Comparison of ENCODE assay signal across 8 cellular contexts in genomic region chr16:21509433-21510030, GRCh38.
DNase-seq lines count a peak whose midpoint lies in the region; ATAC-seq, FAIRE-seq and TF ChIP-seq lines count a peak whose summit lies in the region.
"Not testable (repeated sequence)": the region's sequence is repeated elsewhere in the genome, so short reads cannot be mapped to it uniquely, and the experiment has no call there.

No MANE protein-coding gene starts in this region.

- H3K9ac ChIP-seq in K562 (ENCODE audit: insufficient read depth in 1 of 2, low read depth in 2 of 2, low read length in 2 of 2), result peak overlapping the region in 1 of 2 experiments; percentile 71; a peak in 1 of 4 replicates
- H3K9ac ChIP-seq in mesenchymal stem cell (ENCODE audit: low read length), result not testable (repeated sequence)

- H2AFZ ChIP-seq in OCI-LY7 (ENCODE audit: low read length); K562 (ENCODE audit: low read depth, low read length); mesenchymal stem cell (ENCODE audit: low read depth, low read length): not testable (repeated sequence)

- not testable (repeated sequence) for H3K23ac ChIP-seq in mesenchymal stem cell (ENCODE audit: low read length in 2 of 2)

- not testable (repeated sequence) for H3K9me1 ChIP-seq in K562 (ENCODE audit: control insufficient read depth, insufficient read depth, low read length)

- H3K18ac ChIP-seq in mesenchymal stem cell (ENCODE audit: low read depth in 1 of 2, low read length in 2 of 2), result peak overlapping the region in 1 of 2 experiments; percentile 5

- FAIRE-seq in K562 (lab: Jason Lieb, UNC), result not testable (repeated sequence)

- TF ChIP-seq RAD21 in K562 (CRISPR knock-in tag; conservative IDR thresholded peaks at IDR 0.05 in 1 of 2, IDR thresholded peaks at IDR 0.05 in 1 of 2), result not testable (repeated sequence)

- H3K4me1 ChIP-seq in Caco-2 (peaks cover 14% of the 10 kb centered on the region; the same call in 1 of the 2 replicates), OCI-LY7 (ENCODE audit: insufficient read depth, low read length, poor library complexity, severe bottlenecking) (peaks cover 91% of the 10 kb centered on the region), K562 (replicated peaks in 1 of 2; ENCODE audit: control insufficient read depth in 2 of 2, insufficient read depth in 2 of 2, low read length in 2 of 2) (peaks cover 12 to 57% of the 10 kb centered on the region in 2 experiments), mesenchymal stem cell (ENCODE audit: control insufficient read depth, insufficient read depth, low read depth, low read length) (peaks cover 58% of the 10 kb centered on the region), thoracic aorta (ENCODE audit: control insufficient read depth in 1 of 2, low read depth in 2 of 2) (peaks cover 73 to 80% of the 10 kb centered on the region in 2 donors)

- H3K4me3 Mint-ChIP-seq in Caco-2 (ENCODE audit: unreplicated experiment); progenitor cell of endocrine pancreas (ENCODE audit: low read depth): not testable (repeated sequence)
- H3K4me3 Mint-ChIP-seq in glutamatergic neuron (ENCODE audit: unreplicated experiment), result peak overlapping the region; percentile 76

- H4K20me1 ChIP-seq in OCI-LY7 (ENCODE audit: insufficient read depth, low read length) (peaks cover 17% of the 10 kb centered on the region), K562 (replicated peaks; ENCODE audit: control insufficient read depth, insufficient read depth, low read length) (peaks cover 50% of the 10 kb centered on the region)

- peaks cover 95% of the 10 kb centered on the region for H3K36me3 Mint-ChIP-seq in Caco-2 (ENCODE audit: insufficient read depth, unreplicated experiment)
- H3K36me3 Mint-ChIP-seq in glutamatergic neuron (ENCODE audit: unreplicated experiment); progenitor cell of endocrine pancreas (ENCODE audit: insufficient read depth): not testable (repeated sequence)

- peak overlapping the region; percentile 46 for H2AK5ac ChIP-seq in mesenchymal stem cell (ENCODE audit: low read length, severe bottlenecking)

- not testable (repeated sequence) for H3K27me3 ChIP-seq in Caco-2 (replicated peaks; ENCODE audit: control insufficient read depth, insufficient read depth, low read length); K562 (ENCODE audit: control insufficient read depth in 2 of 2, insufficient read depth in 2 of 2, low read length in 2 of 2); mesenchymal stem cell (ENCODE audit: control insufficient read depth in 1 of 2, insufficient read depth in 1 of 2, low read length in 2 of 2); thoracic aorta (replicated peaks; ENCODE audit: insufficient read depth)

- H3K79me1 ChIP-seq in mesenchymal stem cell (replicated peaks; ENCODE audit: low read length, poor library complexity, severe bottlenecking), result not testable (repeated sequence)

- not testable (repeated sequence) for H2BK15ac ChIP-seq in mesenchymal stem cell (ENCODE audit: low read depth, poor library complexity, severe bottlenecking)

- H3K27ac Mint-ChIP-seq in Caco-2 (ENCODE audit: unreplicated experiment) (peak overlapping the region; percentile 53), glutamatergic neuron (ENCODE audit: unreplicated experiment) (peak overlapping the region; percentile 81), progenitor cell of endocrine pancreas (peak overlapping the region; percentile 25)

- not testable (repeated sequence) for H4K91ac ChIP-seq in mesenchymal stem cell (ENCODE audit: low read length)

- ATAC-seq in K562; thoracic aorta (ENCODE audit: insufficient number of reproducible peaks, low FRiP score, low read depth): not testable (repeated sequence)

- H3K27me3 Mint-ChIP-seq in Caco-2 (ENCODE audit: insufficient read depth, unreplicated experiment); progenitor cell of endocrine pancreas: not testable (repeated sequence)
- peaks cover 22% of the 10 kb centered on the region for H3K27me3 Mint-ChIP-seq in glutamatergic neuron (ENCODE audit: unreplicated experiment)

- not testable (repeated sequence) for H3K4ac ChIP-seq in mesenchymal stem cell (ENCODE audit: low read depth in 1 of 2, low read length in 2 of 2)

- TF ChIP-seq CTCF in Caco-2 (IDR thresholded peaks at IDR 0.05; ENCODE audit: insufficient read depth in 1 of 2, low read depth in 1 of 2, low read length in 1 of 2, severe bottlenecking in 1 of 2, unreplicated experiment in 1 of 2); OCI-LY7 (conservative IDR thresholded peaks at IDR 0.05; ENCODE audit: low read length); K562 (IDR thresholded peaks at IDR 0.05 in 2 of 3, conservative IDR thresholded peaks at IDR 0.05 in 1 of 3; ENCODE audit: insufficient read depth in 2 of 3, low read depth in 1 of 3, low read length in 3 of 3); glutamatergic neuron (IDR thresholded peaks at IDR 0.05; ENCODE audit: partially characterized antibody, unreplicated experiment); progenitor cell of endocrine pancreas (IDR thresholded peaks at IDR 0.05; ENCODE audit: unreplicated experiment); thoracic aorta (IDR thresholded peaks at IDR 0.05): not testable (repeated sequence)

- H3K36me3 ChIP-seq in Caco-2 (ENCODE audit: control insufficient read depth, insufficient read depth, low read length); thoracic aorta: not testable (repeated sequence)
- H3K36me3 ChIP-seq in OCI-LY7 (ENCODE audit: insufficient read depth, low read length) (peaks cover 63% of the 10 kb centered on the region), K562 (ENCODE audit: control insufficient read depth, insufficient read depth, low read length) (peaks cover 66% of the 10 kb centered on the region; the same call in 2 of the 3 replicates), mesenchymal stem cell (ENCODE audit: control insufficient read depth in 1 of 2, insufficient read depth in 2 of 2, low read depth in 1 of 2, low read length in 2 of 2) (peaks cover 0 to 27% of the 10 kb centered on the region in 2 experiments)

- POLR2A ChIA-PET in Caco-2 (lab: Charles Lee); OCI-LY7 (lab: Charles Lee); K562 (lab: Yijun Ruan, JAX): not testable (repeated sequence)

- BruUV-seq in Caco-2 (replicated peaks; lab: Mats Ljungman, UMichigan); OCI-LY7 (replicated peaks; lab: Mats Ljungman, UMichigan); K562 (replicated peaks; lab: Mats Ljungman, UMichigan): not testable (repeated sequence)

- TF ChIP-seq EP300 in K562 (IDR thresholded peaks at IDR 0.05; ENCODE audit: low read length), result not testable (repeated sequence)

- not testable (repeated sequence) for H3K9me2 ChIP-seq in OCI-LY7 (ENCODE audit: insufficient read depth, low read length)

- H3K9me3 ChIP-seq in Caco-2; OCI-LY7 (ENCODE audit: low read length); K562 (replicated peaks; ENCODE audit: control insufficient read depth, insufficient read depth, low read depth, low read length); mesenchymal stem cell (ENCODE audit: control insufficient read depth, low read length); thoracic aorta: not testable (repeated sequence)

- H3K79me2 ChIP-seq in OCI-LY7 (ENCODE audit: insufficient read depth, low read depth, low read length) (peaks cover 94% of the 10 kb centered on the region), K562 (ENCODE audit: control insufficient read depth, insufficient read depth, low read length) (peaks cover 90% of the 10 kb centered on the region)

- H3K4me2 ChIP-seq in OCI-LY7 (ENCODE audit: low read length), result peak overlapping the region; percentile 90
- not testable (repeated sequence) for H3K4me2 ChIP-seq in K562 (ENCODE audit: insufficient read depth, low read length); mesenchymal stem cell (ENCODE audit: low read length, poor library complexity, severe bottlenecking)

- in situ Hi-C loops in K562 (cut with MboI), result not testable (repeated sequence)

- H2BK120ac ChIP-seq in mesenchymal stem cell (ENCODE audit: low read depth, low read length), result not testable (repeated sequence)

- 91% methylated on average over 10 of the region's 10 CpGs for WGBS in K562 (ENCODE audit: insufficient coverage, low coverage, missing lambda C conversion rate)
- WGBS in mesenchymal stem cell, result 92% methylated on average over 9 of the region's 10 CpGs

- CTCF ChIA-PET in Caco-2 (lab: Charles Lee); OCI-LY7 (lab: Charles Lee; ENCODE audit: unreplicated experiment); K562 (lab: Yijun Ruan, JAX; ENCODE audit: low intra/inter-chr PET ratio): not testable (repeated sequence)

- not testable (repeated sequence) for H3K14ac ChIP-seq in mesenchymal stem cell (ENCODE audit: low read length in 2 of 2)

- intact Hi-C loops in Caco-2 (cut with micrococcal nuclease; ENCODE audit: unreplicated experiment); OCI-LY7 (cut with micrococcal nuclease; ENCODE audit: unreplicated experiment); K562 (cut with micrococcal nuclease): not testable (repeated sequence)

- peak; percentile 4 to 32 for DNase-seq in Caco-2
- DNase-seq in OCI-LY7 (ENCODE audit: low spot score); mesenchymal stem cell; progenitor cell of endocrine pancreas (ENCODE audit: low spot score, unreplicated experiment); thoracic aorta (ENCODE audit: low spot score): not testable (repeated sequence)
- DNase-seq in activated CD8-positive, alpha-beta memory T cell treated with anti-CD3 and anti-CD28 coated beads, Interleukin-2, amount 50 U/mL, for 4 hours, result peak; percentile 9
- peak in 1 of 4 experiments; percentile 6 for DNase-seq in K562 (ENCODE audit: extremely low read depth in 1 of 4, low spot score in 3 of 4)
- peak; percentile 12 for DNase-seq in glutamatergic neuron

- not testable (repeated sequence) for H4K8ac ChIP-seq in mesenchymal stem cell (ENCODE audit: low read length)

- H3K4me3 ChIP-seq in Caco-2 (ENCODE audit: low read depth, low read length); OCI-LY7 (ENCODE audit: low read depth, low read length, poor library complexity, severe bottlenecking); K562; mesenchymal stem cell (ENCODE audit: insufficient read depth in 1 of 2, low read depth in 1 of 2, low read length in 2 of 2); thoracic aorta: not testable (repeated sequence)

- H2BK5ac ChIP-seq in mesenchymal stem cell (ENCODE audit: low read depth, low read length, poor library complexity, severe bottlenecking), result not testable (repeated sequence)

- not testable (repeated sequence) for H2BK12ac ChIP-seq in mesenchymal stem cell (ENCODE audit: low read length in 2 of 2)

- H3K9me3 Mint-ChIP-seq in Caco-2 (ENCODE audit: unreplicated experiment); progenitor cell of endocrine pancreas (ENCODE audit: low read depth): not testable (repeated sequence)
- peaks cover 19% of the 10 kb centered on the region for H3K9me3 Mint-ChIP-seq in glutamatergic neuron (ENCODE audit: unreplicated experiment)

- not testable (repeated sequence) for TF ChIP-seq POLR2A in K562 (conservative IDR thresholded peaks at IDR 0.05)

- peak overlapping the region; percentile 93 for H3K27ac ChIP-seq in OCI-LY7 (ENCODE audit: low read depth, low read length, poor library complexity, severe bottlenecking)
- not testable (repeated sequence) for H3K27ac ChIP-seq in K562 (ENCODE audit: extremely low read depth, low read depth, low read length); mesenchymal stem cell (ENCODE audit: low read length, poor library complexity, severe bottlenecking)
- H3K27ac ChIP-seq in thoracic aorta, result peak overlapping the region; percentile 65 to 84

- H3K4me1 Mint-ChIP-seq in Caco-2 (ENCODE audit: low read depth, unreplicated experiment), result peaks cover 16% of the 10 kb centered on the region
- peaks cover 62% of the 10 kb centered on the region for H3K4me1 Mint-ChIP-seq in glutamatergic neuron (ENCODE audit: low read depth, unreplicated experiment)
- H3K4me1 Mint-ChIP-seq in progenitor cell of endocrine pancreas (ENCODE audit: low read depth), result peaks cover 49% of the 10 kb centered on the region

Comparison
In these comparisons a context has a peak if more than half of its experiments do, and no peak if none do; other contexts are left out.
1. H3K27ac Mint-ChIP-seq: peak in every context shown above with its lines; median percentile 81 in glutamatergic neuron; 53 in Caco-2; 25 in progenitor cell of endocrine pancreas.